Comparison of ENCODE assay signal across 8 cellular contexts in genomic region chr3:64023187-64023860, GRCh38. TPM values are rescaled to one million over a fixed set of nuclear protein-coding genes. Genes with fewer than 3 reads are reported as not detected.
A peak's percentile ranks its signal among the peaks of the same experiment; 100 is the strongest.
DNase-seq lines count a peak whose midpoint lies in the region; ATAC-seq and TF ChIP-seq lines count a peak whose summit lies in the region.

Gene PSMD6, minus strand, starts transcription at chr3:64023494. Its CDS starts 75 bp downstream, at chr3:64023419.

- DNase-seq in EL (peak; percentile 79), KBM-7 (peak; percentile 88), RWPE1 (ENCODE audit: low spot score) (peak; percentile 74), fibroblast of pulmonary artery (ENCODE audit: low read depth) (peak; percentile 85)
- peak; percentile 91 for DNase-seq in activated T-helper 2 cell treated with anti-CD3 and anti-CD28 coated beads, Interferon-gamma antibody, Interleukin-2, Interleukin-4, amounts not matched to agents 10 μg/mL and 5 μg/mL and 100 μg/mL, durations not matched to agents 14 hours and 24 hours and 36 hours (ENCODE audit: low spot score)
- peak; percentile 93 for DNase-seq in natural killer cell treated with Interleukin-12 subunit alpha and Interleukin-12 subunit beta and Interleukin-15 and Interleukin-18, amount 100 ng/mL, for 72 hours (ENCODE audit: low spot score)

- CTCF ChIA-PET in RWPE1 (lab: Yijun Ruan, JAX), result interaction anchor here (0.6 to 1.5 kb wide), 7 partner anchors 20 to 1990 kb away, joined by 3 to 6 read pairs (median 3); no protein-coding TSS in a partner anchor

- peak within 1 kb of the TSS; percentile 91 for H3K4me3 ChIP-seq in fibroblast of pulmonary artery (replicated peaks; ENCODE audit: low read depth, low read length)

- intact Hi-C loops in activated T-helper 2 cell treated with anti-CD3 and anti-CD28 coated beads, Interferon-gamma antibody, Interleukin-2, Interleukin-4, amounts not matched to agents 10 μg/mL and 5 μg/mL and 100 μg/mL, durations not matched to agents 14 hours and 24 hours and 36 hours (cut with micrococcal nuclease), result loop anchor here (2.0 to 10.0 kb wide), 2 partner anchors 55 to 159 kb away; partner anchors contain the start of genes ATXN7 and THOC7

- POLR2A ChIA-PET in RWPE1 (lab: Yijun Ruan, JAX; ENCODE audit: low non-redundant PET), result no interaction called here

- peaks cover 14% of the 10 kb centered on the region for H3K27me3 Mint-ChIP-seq in activated T-helper 2 cell treated with anti-CD3 and anti-CD28 coated beads, Interferon-gamma antibody, Interleukin-2, Interleukin-4, amounts not matched to agents 10 μg/mL and 5 μg/mL and 100 μg/mL, durations not matched to agents 14 hours and 24 hours and 36 hours (ENCODE audit: low read depth)
- peaks cover 11 to 17% of the 10 kb centered on the region in 2 donors for H3K27me3 Mint-ChIP-seq in natural killer cell treated with Interleukin-12 subunit alpha and Interleukin-12 subunit beta and Interleukin-15 and Interleukin-18, amount 100 ng/mL, for 72 hours
- peaks cover 18% of the 10 kb centered on the region for H3K27me3 Mint-ChIP-seq in stimulated activated naive CD8-positive, alpha-beta T cell treated with anti-CD3 and anti-CD28 coated beads, Interleukin-15, Interleukin-2, amounts not matched to agents 100 ng/mL and 50 ng/mL, for 24 hours

- H3K36me3 Mint-ChIP-seq in activated T-helper 2 cell treated with anti-CD3 and anti-CD28 coated beads, Interferon-gamma antibody, Interleukin-2, Interleukin-4, amounts not matched to agents 10 μg/mL and 5 μg/mL and 100 μg/mL, durations not matched to agents 14 hours and 24 hours and 36 hours (ENCODE audit: low read depth), result peaks cover 31% of the 10 kb centered on the region
- H3K36me3 Mint-ChIP-seq in natural killer cell treated with Interleukin-12 subunit alpha and Interleukin-12 subunit beta and Interleukin-15 and Interleukin-18, amount 100 ng/mL, for 72 hours, result peaks cover 20% of the 10 kb centered on the region
- H3K36me3 Mint-ChIP-seq in stimulated activated naive CD8-positive, alpha-beta T cell treated with anti-CD3 and anti-CD28 coated beads, Interleukin-15, Interleukin-2, amounts not matched to agents 100 ng/mL and 50 ng/mL, for 24 hours (ENCODE audit: low read depth), result peaks cover 32% of the 10 kb centered on the region

- H3K27ac ChIP-seq in RWPE1, result peak within 1 kb of the TSS; percentile 77

- peak within 1 kb of the TSS; percentile 83 for H3K4me3 Mint-ChIP-seq in activated T-helper 2 cell treated with anti-CD3 and anti-CD28 coated beads, Interferon-gamma antibody, Interleukin-2, Interleukin-4, amounts not matched to agents 10 μg/mL and 5 μg/mL and 100 μg/mL, durations not matched to agents 14 hours and 24 hours and 36 hours (ENCODE audit: low read depth)
- peak within 1 kb of the TSS; percentile 90 for H3K4me3 Mint-ChIP-seq in natural killer cell treated with Interleukin-12 subunit alpha and Interleukin-12 subunit beta and Interleukin-15 and Interleukin-18, amount 100 ng/mL, for 72 hours
- peak within 1 kb of the TSS; percentile 88 for H3K4me3 Mint-ChIP-seq in stimulated activated naive CD8-positive, alpha-beta T cell treated with anti-CD3 and anti-CD28 coated beads, Interleukin-15, Interleukin-2, amounts not matched to agents 100 ng/mL and 50 ng/mL, for 24 hours

- peak; percentile 98 for ATAC-seq in GM21717 (IDR thresholded peaks at IDR 0.05; ENCODE audit: unreplicated experiment)
- ATAC-seq in natural killer cell treated with Interleukin-12 subunit alpha and Interleukin-12 subunit beta and Interleukin-15 and Interleukin-18, amount 100 ng/mL, for 72 hours, result peak; percentile 96 to 97

- in situ Hi-C loops in KBM-7 (cut with MboI; ENCODE audit: low pct_unique_long_range_greater_than_20kb, low sequenced_read_pairs), result no loop called here

- TF ChIP-seq CTCF in RWPE1 (conservative IDR thresholded peaks at IDR 0.05; ENCODE audit: low read depth) (peak; percentile 99), fibroblast of pulmonary artery (IDR thresholded peaks at IDR 0.05; ENCODE audit: low read length, missing control alignments) (peak; percentile 94)

- H3K9me3 Mint-ChIP-seq in activated T-helper 2 cell treated with anti-CD3 and anti-CD28 coated beads, Interferon-gamma antibody, Interleukin-2, Interleukin-4, amounts not matched to agents 10 μg/mL and 5 μg/mL and 100 μg/mL, durations not matched to agents 14 hours and 24 hours and 36 hours, result no peaks in the 10 kb centered on the region
- H3K9me3 Mint-ChIP-seq in natural killer cell treated with Interleukin-12 subunit alpha and Interleukin-12 subunit beta and Interleukin-15 and Interleukin-18, amount 100 ng/mL, for 72 hours, result no peaks in the 10 kb centered on the region
- no peaks in the 10 kb centered on the region for H3K9me3 Mint-ChIP-seq in stimulated activated naive CD8-positive, alpha-beta T cell treated with anti-CD3 and anti-CD28 coated beads, Interleukin-15, Interleukin-2, amounts not matched to agents 100 ng/mL and 50 ng/mL, for 24 hours

- peak within 1 kb of the TSS; percentile 56 for H3K27ac Mint-ChIP-seq in activated T-helper 2 cell treated with anti-CD3 and anti-CD28 coated beads, Interferon-gamma antibody, Interleukin-2, Interleukin-4, amounts not matched to agents 10 μg/mL and 5 μg/mL and 100 μg/mL, durations not matched to agents 14 hours and 24 hours and 36 hours
- H3K27ac Mint-ChIP-seq in natural killer cell treated with Interleukin-12 subunit alpha and Interleukin-12 subunit beta and Interleukin-15 and Interleukin-18, amount 100 ng/mL, for 72 hours, result peak within 1 kb of the TSS; percentile 77 to 88
- H3K27ac Mint-ChIP-seq in stimulated activated naive CD8-positive, alpha-beta T cell treated with anti-CD3 and anti-CD28 coated beads, Interleukin-15, Interleukin-2, amounts not matched to agents 100 ng/mL and 50 ng/mL, for 24 hours, result peak within 1 kb of the TSS; percentile 81

- H3K4me1 Mint-ChIP-seq in activated T-helper 2 cell treated with anti-CD3 and anti-CD28 coated beads, Interferon-gamma antibody, Interleukin-2, Interleukin-4, amounts not matched to agents 10 μg/mL and 5 μg/mL and 100 μg/mL, durations not matched to agents 14 hours and 24 hours and 36 hours (ENCODE audit: low read depth), result peaks cover 24% of the 10 kb centered on the region
- peaks cover 20 to 21% of the 10 kb centered on the region in 2 donors for H3K4me1 Mint-ChIP-seq in natural killer cell treated with Interleukin-12 subunit alpha and Interleukin-12 subunit beta and Interleukin-15 and Interleukin-18, amount 100 ng/mL, for 72 hours (ENCODE audit: low read depth in 2 of 2)
- peaks cover 32% of the 10 kb centered on the region for H3K4me1 Mint-ChIP-seq in stimulated activated naive CD8-positive, alpha-beta T cell treated with anti-CD3 and anti-CD28 coated beads, Interleukin-15, Interleukin-2, amounts not matched to agents 100 ng/mL and 50 ng/mL, for 24 hours (ENCODE audit: low read depth)

RNA-seq across cellular contexts. Expression of gene PSMD6, which starts in this region (rescaled TPM):
- total RNA-seq in activated T-helper 2 cell treated with anti-CD3 and anti-CD28 coated beads, Interferon-gamma antibody, Interleukin-2, Interleukin-4, amounts not matched to agents 10 μg/mL and 5 μg/mL and 100 μg/mL, durations not matched to agents 14 hours and 24 hours and 36 hours, result 125 and 131 TPM in 2 replicates
- total RNA-seq in natural killer cell treated with Interleukin-12 subunit alpha and Interleukin-12 subunit beta and Interleukin-15 and Interleukin-18, amount 100 ng/mL, for 72 hours, result 10 to 100 TPM; 82.7 to 95.7 TPM

Comparison
In these comparisons a context has a peak if more than half of its experiments do, and no peak if none do; other contexts are left out.
1. Peak in every context shown above with its lines: DNase-seq, ATAC-seq, H3K4me3 ChIP-seq and H3K27ac ChIP-seq.